9 cellular contexts compared by ENCODE assay signal in the genomic region with DNA sequence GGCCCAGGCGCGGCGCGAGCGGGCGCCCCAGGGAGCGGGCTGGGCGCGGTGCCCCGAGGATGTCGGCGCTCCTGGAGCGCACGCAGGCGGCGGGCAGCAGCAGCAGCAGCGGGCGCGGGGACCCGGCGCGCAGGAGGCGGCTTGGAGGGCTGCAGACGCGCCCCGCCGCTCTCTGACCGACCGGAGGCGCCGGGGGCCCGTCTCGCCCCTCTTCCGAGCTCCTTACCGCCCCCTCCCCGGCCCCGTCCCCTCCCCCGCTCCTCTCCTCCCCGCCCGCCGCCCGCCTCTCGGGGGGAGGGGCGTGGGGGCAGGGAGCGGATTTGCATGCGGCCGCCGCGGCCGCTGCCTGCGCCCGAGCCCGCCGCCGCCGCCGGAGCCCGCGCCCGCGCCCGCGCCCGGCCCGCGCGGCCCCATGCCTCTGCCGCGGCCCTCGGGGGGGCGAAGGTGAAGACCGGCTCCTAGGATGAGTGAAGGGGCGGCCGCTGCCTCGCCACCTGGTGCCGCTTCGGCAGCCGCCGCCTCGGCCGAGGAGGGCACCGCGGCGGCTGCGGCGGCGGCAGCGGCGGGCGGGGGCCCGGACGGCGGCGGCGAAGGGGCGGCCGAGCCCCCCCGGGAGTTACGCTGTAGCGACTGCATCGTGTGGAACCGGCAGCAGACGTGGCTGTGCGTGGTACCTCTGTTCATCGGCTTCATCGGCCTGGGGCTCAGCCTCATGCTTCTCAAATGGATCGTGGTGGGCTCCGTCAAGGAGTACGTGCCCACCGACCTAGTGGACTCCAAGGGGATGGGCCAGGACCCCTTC. TPM values are rescaled to one million over a fixed set of nuclear protein-coding genes. Genes with fewer than 3 reads are reported as not detected.
DNase-seq lines count a peak whose midpoint lies in the region; ATAC-seq and TF ChIP-seq lines count a peak whose summit lies in the region.
"Had no signal": no experiment of that assay in that cellular context is flagged by ENCODE, and none has a peak within 500 bp of the region (broad histone marks: within the 10 kb centered on the region; RNA-seq: fewer than 3 reads in every experiment).

A gene (plus strand): TSS at position 317 of the 802 bp plus-strand sequence.

- H3K27me3 ChIP-seq in cardiac muscle cell: peaks cover 67% of the 10 kb centered on the region

- intact Hi-C loops in Right ventricle myocardium superior (cut with DNase I): no loop called here
- intact Hi-C loops in activated T-helper 2 cell treated with anti-CD3 and anti-CD28 coated beads, Interferon-gamma antibody, Interleukin-2, Interleukin-4, amounts not matched to agents 10 μg/mL and 5 μg/mL and 100 μg/mL, durations not matched to agents 14 hours and 24 hours and 36 hours (cut with micrococcal nuclease): no loop called here

- H3K4me1 ChIP-seq in cardiac muscle cell (ENCODE audit: low read depth): no peaks in the 10 kb centered on the region

- no peaks in the 10 kb centered on the region for H3K9me3 Mint-ChIP-seq in activated T-helper 2 cell treated with anti-CD3 and anti-CD28 coated beads, Interferon-gamma antibody, Interleukin-2, Interleukin-4, amounts not matched to agents 10 μg/mL and 5 μg/mL and 100 μg/mL, durations not matched to agents 14 hours and 24 hours and 36 hours
- H3K9me3 Mint-ChIP-seq in type B pancreatic cell: no peaks in the 10 kb centered on the region
- peaks cover 9% of the 10 kb centered on the region for H3K9me3 Mint-ChIP-seq in stimulated activated effector memory CD8-positive, alpha-beta T cell treated with anti-CD3 and anti-CD28 coated beads, Interleukin-12 subunit alpha, Interleukin-12 subunit beta, amount 100 ng/mL, for 72 hours

- no peak for TF ChIP-seq CTCF in cardiac muscle cell (IDR thresholded peaks at IDR 0.05; ENCODE audit: low read depth, low read length)
- no peak for TF ChIP-seq CTCF in type B pancreatic cell (conservative IDR thresholded peaks at IDR 0.05)

- peak within 1 kb of the TSS; percentile 42 for H3K4me3 ChIP-seq in cardiac muscle cell
- H3K4me3 ChIP-seq: K562 had no signal

- no peaks in the 10 kb centered on the region for H3K9me3 ChIP-seq in cardiac muscle cell (ENCODE audit: low read depth)

- H3K4me3 Mint-ChIP-seq in activated T-helper 2 cell treated with anti-CD3 and anti-CD28 coated beads, Interferon-gamma antibody, Interleukin-2, Interleukin-4, amounts not matched to agents 10 μg/mL and 5 μg/mL and 100 μg/mL, durations not matched to agents 14 hours and 24 hours and 36 hours (ENCODE audit: low read depth): peak within 1 kb of the TSS; percentile 56
- peak within 1 kb of the TSS; percentile 88 for H3K4me3 Mint-ChIP-seq in type B pancreatic cell
- no peak within 1 kb of the TSS for H3K4me3 Mint-ChIP-seq in stimulated activated effector memory CD8-positive, alpha-beta T cell treated with anti-CD3 and anti-CD28 coated beads, Interleukin-12 subunit alpha, Interleukin-12 subunit beta, amount 100 ng/mL, for 72 hours

- DNase-seq in cardiac muscle cell (ENCODE audit: low read depth in 1 of 2, low spot score in 1 of 2) (peak in 1 of 2 donors; percentile 69), Right ventricle myocardium superior (no peak), left lobe of liver (ENCODE audit: low spot score) (no peak), type B pancreatic cell (ENCODE audit: extremely low spot score, unreplicated experiment) (no peak)
- no peak for DNase-seq in activated T-helper 2 cell treated with anti-CD3 and anti-CD28 coated beads, Interferon-gamma antibody, Interleukin-2, Interleukin-4, amounts not matched to agents 10 μg/mL and 5 μg/mL and 100 μg/mL, durations not matched to agents 14 hours and 24 hours and 36 hours (ENCODE audit: low spot score)
- DNase-seq in stimulated activated effector memory CD8-positive, alpha-beta T cell treated with anti-CD3 and anti-CD28 coated beads, Interleukin-12 subunit alpha, Interleukin-12 subunit beta, amount 100 ng/mL, for 72 hours (ENCODE audit: low spot score in 2 of 2): no peak

- no peak within 1 kb of the TSS for H3K27ac Mint-ChIP-seq in activated T-helper 2 cell treated with anti-CD3 and anti-CD28 coated beads, Interferon-gamma antibody, Interleukin-2, Interleukin-4, amounts not matched to agents 10 μg/mL and 5 μg/mL and 100 μg/mL, durations not matched to agents 14 hours and 24 hours and 36 hours
- peak within 1 kb of the TSS; percentile 50 for H3K27ac Mint-ChIP-seq in type B pancreatic cell
- H3K27ac Mint-ChIP-seq in stimulated activated effector memory CD8-positive, alpha-beta T cell treated with anti-CD3 and anti-CD28 coated beads, Interleukin-12 subunit alpha, Interleukin-12 subunit beta, amount 100 ng/mL, for 72 hours: no peak within 1 kb of the TSS

- ATAC-seq in Right ventricle myocardium superior (ENCODE audit: poor library complexity): no peak
- peak; percentile 39 for ATAC-seq in left lobe of liver
- no peak for ATAC-seq in HG03439 (IDR thresholded peaks at IDR 0.05; ENCODE audit: unreplicated experiment)
- no peak for ATAC-seq in GM18498 (IDR thresholded peaks at IDR 0.05; ENCODE audit: unreplicated experiment)
- no peak for ATAC-seq in stimulated activated effector memory CD8-positive, alpha-beta T cell treated with anti-CD3 and anti-CD28 coated beads, Interleukin-12 subunit alpha, Interleukin-12 subunit beta, amount 100 ng/mL, for 72 hours
- ATAC-seq: K562 had no signal

- H3K36me3 ChIP-seq in cardiac muscle cell: no peaks in the 10 kb centered on the region

- peaks cover 6% of the 10 kb centered on the region for H3K4me1 Mint-ChIP-seq in activated T-helper 2 cell treated with anti-CD3 and anti-CD28 coated beads, Interferon-gamma antibody, Interleukin-2, Interleukin-4, amounts not matched to agents 10 μg/mL and 5 μg/mL and 100 μg/mL, durations not matched to agents 14 hours and 24 hours and 36 hours (ENCODE audit: low read depth)
- H3K4me1 Mint-ChIP-seq in type B pancreatic cell (ENCODE audit: unreplicated experiment): peaks cover 8% of the 10 kb centered on the region
- H3K4me1 Mint-ChIP-seq in stimulated activated effector memory CD8-positive, alpha-beta T cell treated with anti-CD3 and anti-CD28 coated beads, Interleukin-12 subunit alpha, Interleukin-12 subunit beta, amount 100 ng/mL, for 72 hours: peaks cover 10% of the 10 kb centered on the region

- no peak within 1 kb of the TSS for H3K27ac ChIP-seq in cardiac muscle cell

- H3K36me3 Mint-ChIP-seq in activated T-helper 2 cell treated with anti-CD3 and anti-CD28 coated beads, Interferon-gamma antibody, Interleukin-2, Interleukin-4, amounts not matched to agents 10 μg/mL and 5 μg/mL and 100 μg/mL, durations not matched to agents 14 hours and 24 hours and 36 hours (ENCODE audit: low read depth): peaks cover 4% of the 10 kb centered on the region
- H3K36me3 Mint-ChIP-seq in type B pancreatic cell: no peaks in the 10 kb centered on the region
- no peaks in the 10 kb centered on the region for H3K36me3 Mint-ChIP-seq in stimulated activated effector memory CD8-positive, alpha-beta T cell treated with anti-CD3 and anti-CD28 coated beads, Interleukin-12 subunit alpha, Interleukin-12 subunit beta, amount 100 ng/mL, for 72 hours

- H3K27me3 Mint-ChIP-seq in activated T-helper 2 cell treated with anti-CD3 and anti-CD28 coated beads, Interferon-gamma antibody, Interleukin-2, Interleukin-4, amounts not matched to agents 10 μg/mL and 5 μg/mL and 100 μg/mL, durations not matched to agents 14 hours and 24 hours and 36 hours (ENCODE audit: low read depth): peaks cover 45% of the 10 kb centered on the region
- peaks cover 75% of the 10 kb centered on the region for H3K27me3 Mint-ChIP-seq in type B pancreatic cell

RNA-seq across cellular contexts. Expression of the gene that starts here (rescaled TPM):
- total RNA-seq in cardiac muscle cell (0.42 and 0.48 TPM in 2 replicates), Right ventricle myocardium superior (0.19 TPM), left lobe of liver (1.1 TPM), type B pancreatic cell (ENCODE audit: low replicate concordance) (1.0 and 6.1 TPM in 2 replicates)
- polyA plus RNA-seq in cardiac muscle cell: 0.55 and 0.85 TPM in 2 replicates
- not detected in 2 replicates for total RNA-seq in activated T-helper 2 cell treated with anti-CD3 and anti-CD28 coated beads, Interferon-gamma antibody, Interleukin-2, Interleukin-4, amounts not matched to agents 10 μg/mL and 5 μg/mL and 100 μg/mL, durations not matched to agents 14 hours and 24 hours and 36 hours
- total RNA-seq: K562 had no signal
- polyA plus RNA-seq: K562 had no signal
